ENCODE assay signal across 8 cellular contexts in genomic region chr2:19474128-19474527, GRCh38.
DNase-seq lines count a peak whose midpoint lies in the region; ATAC-seq lines count a peak whose summit lies in the region.

No MANE protein-coding gene starts in this region.

- DNase-seq in Daoy (ENCODE audit: low read depth) = peak; percentile 66
- peak; percentile 2 to 5 for DNase-seq in activated CD4-positive, alpha-beta T cell treated with anti-CD3 and anti-CD28 coated beads, Interleukin-2, amount 50 U/mL, for 4 hours
- peak in 26 of 42 donors; percentile 3 to 58 (median 22) for DNase-seq in head of caudate nucleus
- no peak for DNase-seq in DMS 273 (lab: John Stamatoyannopoulos, UW; ENCODE audit: unreplicated experiment)
- DNase-seq in SHP77 (lab: John Stamatoyannopoulos, UW) = no peak
- DNase-seq in amniotic stem cell (lab: John Stamatoyannopoulos, UW) = no peak

- ATAC-seq in GM21381 (IDR thresholded peaks at IDR 0.05; ENCODE audit: unreplicated experiment) (peak; percentile 97), HG03521 (IDR thresholded peaks at IDR 0.05; ENCODE audit: unreplicated experiment) (peak; percentile 99)

- intact Hi-C loops in head of caudate nucleus (cut with DNase I) = no loop called here

Comparison
In these comparisons a context has a peak if more than half of its experiments do, and no peak if none do; other contexts are left out.
1. DNase-seq: peak in Daoy (single experiment), activated CD4-positive, alpha-beta T cell treated with anti-CD3 and anti-CD28 coated beads, Interleukin-2, amount 50 U/mL, for 4 hours (2 of 2) and head of caudate nucleus (26 of 42); none in DMS 273 (single experiment), SHP77 (0 of 2) and amniotic stem cell (single experiment).